Comparison of ENCODE assay signal across 25 cellular contexts in genomic region chr4:128981377-128981776, GRCh38.
"Had no signal": no experiment of that assay in that cellular context is flagged by ENCODE, and none has a peak within 500 bp of the region (broad histone marks: within the 10 kb centered on the region; RNA-seq: fewer than 3 reads in every experiment).

No MANE protein-coding gene starts in this region.

- H3K27me3 ChIP-seq: MG63 had no signal

- DNase-seq: Karpas-422, Kasumi-1, MG63, MM.1S, MV-4-11, NCI-H1048, NCI-H1092, NCI-H1417 treated with DMSO at 0.1 percent for 48 hours, NCI-H1436, NCI-H1436 treated with DMSO at 0.1 percent for 48 hours, NCI-H146, NCI-H187, NCI-H187 treated with DMSO at 0.1 percent for 48 hours, NCI-H1930, NCI-H2029, NCI-H2029 treated with DMSO at 0.1 percent for 48 hours, NCI-H2081 treated with DMSO at 0.1 percent for 48 hours, NCI-H2107, NCI-H2227 treated with DMSO at 0.1 percent for 48 hours, NCI-H226, NCI-H345, NCI-H446 treated with DMSO at 0.1 percent for 48 hours, NCI-H510A, NCI-H524 treated with DMSO at 0.1 percent for 48 hours, NCI-H526 had no signal

- H3K4me3 ChIP-seq: MG63 had no signal

- H3K36me3 ChIP-seq: MG63 had no signal

- H3K9me3 ChIP-seq: MG63 had no signal
